Comparison of ENCODE assay signal across 19 cellular contexts in the genomic region with DNA sequence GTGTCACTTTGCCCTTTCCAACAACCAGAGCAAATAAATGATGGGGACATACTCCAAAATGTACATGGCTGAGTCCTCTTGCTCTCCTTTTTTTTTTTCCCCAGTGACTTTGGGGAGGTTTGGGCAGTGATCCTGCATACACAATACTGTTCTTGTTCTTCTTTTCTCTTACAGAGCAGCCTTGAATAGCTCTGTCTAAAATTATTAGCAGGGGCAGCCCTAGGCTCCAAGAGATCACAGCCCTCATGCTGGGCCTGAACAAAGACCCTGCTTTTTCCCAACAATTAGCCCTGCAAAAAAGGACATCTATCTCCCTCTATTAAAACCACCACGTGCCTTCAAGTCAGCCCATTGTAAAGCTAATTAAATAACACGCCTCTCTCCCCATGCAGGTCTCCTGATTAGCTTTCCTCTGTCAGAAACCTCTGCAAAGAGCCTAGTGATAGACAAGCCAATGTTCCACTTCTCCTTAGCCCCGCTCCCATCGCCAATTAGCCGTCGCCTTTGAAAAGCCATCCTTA. TPM values are rescaled to one million over a fixed set of nuclear protein-coding genes. Genes with fewer than 3 reads are reported as not detected.
A peak's percentile ranks its signal among the peaks of the same experiment; 100 is the strongest.
DNase-seq lines count a peak whose midpoint lies in the region; ATAC-seq and TF ChIP-seq lines count a peak whose summit lies in the region.
"Had no signal": no experiment of that assay in that cellular context is flagged by ENCODE, and none has a peak within 500 bp of the region (broad histone marks: within the 10 kb centered on the region; RNA-seq: fewer than 3 reads in every experiment).

No MANE protein-coding gene starts in this region.

- no peaks in the 10 kb centered on the region for H3K9me3 ChIP-seq in HUES64 (ENCODE audit: insufficient read depth, low read depth, low read length)
- H3K9me3 ChIP-seq: BE2C, esophagus muscularis mucosa, spleen, transverse colon had no signal

- H3K4me3 ChIP-seq in HUES64 (ENCODE audit: low read length), result peak overlapping the region; percentile 38
- H3K4me3 ChIP-seq: esophagus muscularis mucosa, spleen, transverse colon had no signal

- H3K4me1 Mint-ChIP-seq in WTC11, result peaks cover 48% of the 10 kb centered on the region

- H3K36me3 ChIP-seq in HUES64 (ENCODE audit: insufficient read depth, low read length), result no peaks in the 10 kb centered on the region
- H3K36me3 ChIP-seq: BE2C, esophagus muscularis mucosa, spleen, transverse colon had no signal

- peaks cover 18% of the 10 kb centered on the region for H3K4me1 ChIP-seq in HUES64 (ENCODE audit: insufficient read depth, low read length)
- H3K4me1 ChIP-seq: BE2C had no signal

- peaks cover 13% of the 10 kb centered on the region for H3K36me3 Mint-ChIP-seq in WTC11
- H3K36me3 Mint-ChIP-seq: stimulated activated effector memory CD8-positive, alpha-beta T cell treated with anti-CD3 and anti-CD28 coated beads, Interleukin-12 subunit alpha, Interleukin-12 subunit beta, amount 100 ng/mL, for 72 hours had no signal

- peaks cover 6% of the 10 kb centered on the region; the same call in 1 of the 2 replicates for H3K9me3 Mint-ChIP-seq in WTC11
- H3K9me3 Mint-ChIP-seq: dendritic cell treated with granulocyte-macrophage colony-stimulating factor and Interleukin-4, amounts not matched to agents 40 ng/mL and 50 ng/mL, for 4 days; stimulated activated effector memory CD8-positive, alpha-beta T cell treated with anti-CD3 and anti-CD28 coated beads, Interleukin-12 subunit alpha, Interleukin-12 subunit beta, amount 100 ng/mL, for 72 hours had no signal

- H3K27ac Mint-ChIP-seq in WTC11, result no peak overlapping the region
- H3K27ac Mint-ChIP-seq: dendritic cell treated with granulocyte-macrophage colony-stimulating factor and Interleukin-4, amounts not matched to agents 40 ng/mL and 50 ng/mL, for 4 days; stimulated activated effector memory CD8-positive, alpha-beta T cell treated with anti-CD3 and anti-CD28 coated beads, Interleukin-12 subunit alpha, Interleukin-12 subunit beta, amount 100 ng/mL, for 72 hours; T-helper 2 cell treated with Interferon-gamma antibody and Interleukin-4, amounts not matched to agents 5 μg/mL and 100 μg/mL, for 36 hours had no signal

- intact Hi-C loops in sciatic nerve (cut with DNase I), result no loop called here

- peak overlapping the region; percentile 53 for H3K4me3 Mint-ChIP-seq in WTC11
- H3K4me3 Mint-ChIP-seq: dendritic cell treated with granulocyte-macrophage colony-stimulating factor and Interleukin-4, amounts not matched to agents 40 ng/mL and 50 ng/mL, for 4 days; stimulated activated effector memory CD8-positive, alpha-beta T cell treated with anti-CD3 and anti-CD28 coated beads, Interleukin-12 subunit alpha, Interleukin-12 subunit beta, amount 100 ng/mL, for 72 hours; T-helper 2 cell treated with Interferon-gamma antibody and Interleukin-4, amounts not matched to agents 5 μg/mL and 100 μg/mL, for 36 hours had no signal

- WGBS in HUES64, result 3% methylated on average over 6 of the region's 6 CpGs

- DNase-seq in WTC11 (ENCODE audit: low spot score) (peak; percentile 20), iPS DF 19.7 (ENCODE audit: low read depth, low spot score) (peak; percentile 56), sciatic nerve (ENCODE audit: low spot score) (no peak)
- DNase-seq: activated CD4-positive, CD25-positive, alpha-beta regulatory T cell treated with anti-CD3 and anti-CD28 coated beads, Interleukin-2, amount 50 U/mL, for 72 hours; activated gamma-delta T cell; BE2C; DMS153; IMR-90; SHP77 treated with DMSO at 0.1 percent for 48 hours; spleen; transverse colon had no signal

- TF ChIP-seq CTCF in WTC11 (IDR thresholded peaks at IDR 0.05), result no peak

- peak; percentile 95 for ATAC-seq in WTC11
- peak; percentile 86 for ATAC-seq in sciatic nerve
- no peak for ATAC-seq in HG03025 (IDR thresholded peaks at IDR 0.05; ENCODE audit: low FRiP score, unreplicated experiment)
- ATAC-seq in GM19463 (IDR thresholded peaks at IDR 0.05; ENCODE audit: unreplicated experiment), result no peak
- ATAC-seq in HG02885 (IDR thresholded peaks at IDR 0.05; ENCODE audit: poor library complexity, unreplicated experiment), result no peak
- ATAC-seq: stimulated activated effector memory CD8-positive, alpha-beta T cell treated with anti-CD3 and anti-CD28 coated beads, Interleukin-12 subunit alpha, Interleukin-12 subunit beta, amount 100 ng/mL, for 72 hours had no signal

- CTCF ChIA-PET in WTC11 (lab: Charles Lee), result interaction anchor here (1.0 to 1.7 kb wide), 5 partner anchors 21 to 375 kb away, joined by 4 to 6 read pairs (median 5); no protein-coding TSS in a partner anchor

- no peak overlapping the region for H3K9ac ChIP-seq in HUES64 (ENCODE audit: low read depth, low read length)

- no peak overlapping the region; the same call in 1 of the 2 replicates for H3K27ac ChIP-seq in HUES64 (ENCODE audit: low read depth, low read length)
- H3K27ac ChIP-seq: esophagus muscularis mucosa, spleen, transverse colon had no signal

- POLR2A ChIA-PET in WTC11 (lab: Charles Lee), result interaction anchor here (0.5 kb wide), 1 partner anchor 71 kb away, joined by 6 read pairs; no protein-coding TSS in a partner anchor

- peaks cover 95% of the 10 kb centered on the region for H3K27me3 Mint-ChIP-seq in WTC11 (ENCODE audit: low read depth)

- peaks cover 97% of the 10 kb centered on the region for H3K27me3 ChIP-seq in HUES64 (ENCODE audit: insufficient read depth, low read length)
- H3K27me3 ChIP-seq: BE2C, esophagus muscularis mucosa, spleen, transverse colon had no signal

TF ChIP-seq in WTC11, 78 proteins besides CTCF, POLR2A, EP300 and RAD21 (continues in another document):
- TF ChIP-seq GTF2I (CRISPR knock-in tag; conservative IDR thresholded peaks at IDR 0.05) (no peak), TEAD1 (CRISPR knock-in tag; IDR thresholded peaks at IDR 0.05) (no peak), MLX (CRISPR knock-in tag; IDR thresholded peaks at IDR 0.05) (no peak), AR (CRISPR knock-in tag; IDR thresholded peaks at IDR 0.05) (0 out of 2 replicates have a peak, but pooled peaks have one; percentile 13), GRHL2 (CRISPR knock-in tag; IDR thresholded peaks at IDR 0.05; ENCODE audit: insufficient replicate concordance, severe bottlenecking) (no peak), CREM (CRISPR knock-in tag; IDR thresholded peaks at IDR 0.05) (no peak), IRF2 (CRISPR knock-in tag; IDR thresholded peaks at IDR 0.05; ENCODE audit: borderline replicate concordance, low read depth) (no peak), FOXK1 (CRISPR knock-in tag; IDR thresholded peaks at IDR 0.05) (peak; percentile 43; the same call in 1 of the 2 replicates), SMAD4 (CRISPR knock-in tag; IDR thresholded peaks at IDR 0.05) (no peak)
- TF ChIP-seq, protein P1, sequence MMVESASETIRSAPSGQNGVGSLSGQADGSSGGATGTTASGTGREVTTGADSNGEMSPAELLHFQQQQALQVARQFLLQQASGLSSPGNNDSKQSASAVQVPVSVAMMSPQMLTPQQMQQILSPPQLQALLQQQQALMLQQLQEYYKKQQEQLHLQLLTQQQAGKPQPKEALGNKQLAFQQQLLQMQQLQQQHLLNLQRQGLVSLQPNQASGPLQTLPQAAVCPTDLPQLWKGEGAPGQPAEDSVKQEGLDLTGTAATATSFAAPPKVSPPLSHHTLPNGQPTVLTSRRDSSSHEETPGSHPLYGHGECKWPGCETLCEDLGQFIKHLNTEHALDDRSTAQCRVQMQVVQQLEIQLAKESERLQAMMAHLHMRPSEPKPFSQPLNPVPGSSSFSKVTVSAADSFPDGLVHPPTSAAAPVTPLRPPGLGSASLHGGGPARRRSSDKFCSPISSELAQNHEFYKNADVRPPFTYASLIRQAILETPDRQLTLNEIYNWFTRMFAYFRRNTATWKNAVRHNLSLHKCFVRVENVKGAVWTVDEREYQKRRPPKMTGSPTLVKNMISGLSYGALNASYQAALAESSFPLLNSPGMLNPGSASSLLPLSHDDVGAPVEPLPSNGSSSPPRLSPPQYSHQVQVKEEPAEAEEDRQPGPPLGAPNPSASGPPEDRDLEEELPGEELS (CRISPR knock-in tag; IDR thresholded peaks at IDR 0.05), result peak; percentile 47; the same call in 1 of the 2 replicates
- TF ChIP-seq, protein P2, sequence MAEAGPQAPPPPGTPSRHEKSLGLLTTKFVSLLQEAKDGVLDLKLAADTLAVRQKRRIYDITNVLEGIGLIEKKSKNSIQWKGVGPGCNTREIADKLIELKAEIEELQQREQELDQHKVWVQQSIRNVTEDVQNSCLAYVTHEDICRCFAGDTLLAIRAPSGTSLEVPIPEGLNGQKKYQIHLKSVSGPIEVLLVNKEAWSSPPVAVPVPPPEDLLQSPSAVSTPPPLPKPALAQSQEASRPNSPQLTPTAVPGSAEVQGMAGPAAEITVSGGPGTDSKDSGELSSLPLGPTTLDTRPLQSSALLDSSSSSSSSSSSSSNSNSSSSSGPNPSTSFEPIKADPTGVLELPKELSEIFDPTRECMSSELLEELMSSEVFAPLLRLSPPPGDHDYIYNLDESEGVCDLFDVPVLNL (CRISPR knock-in tag; IDR thresholded peaks at IDR 0.05; ENCODE audit: borderline replicate concordance, low read depth), result no peak

RNA-seq across cellular contexts. Expression of gene ETS1, which starts 54.7 kb away (rescaled TPM):
- 19.5 TPM for polyA plus RNA-seq in HUES64 (2013, experiment 1 of 2)
- 17.2 TPM for polyA plus RNA-seq in HUES64 (2013, experiment 2 of 2)
- total RNA-seq in WTC11 (2021), result 25.3 to 33.1 TPM (median 27.2 TPM) in 3 replicates
- 90.8 TPM for total RNA-seq in sciatic nerve

Comparison
In these comparisons a context has a peak if more than half of its experiments do, and no peak if none do; other contexts are left out.
1. ATAC-seq: peak in WTC11 (single experiment) and sciatic nerve (single experiment); none in HG03025 (single experiment), GM19463 (single experiment) and HG02885 (single experiment).